Comparison of ENCODE assay signal across 1 cellular context in genomic region chr19:12955996-12956395, GRCh38.
TF ChIP-seq lines count a peak whose summit lies in the region.

No MANE protein-coding gene starts in this region.

TF ChIP-seq in SK-N-SH, 30 proteins besides CTCF, POLR2A, EP300 and RAD21 (continued from another document):
- TF ChIP-seq IRF3 (IDR thresholded peaks at IDR 0.05; ENCODE audit: low read depth, low read length) (no peak), MXI1 (IDR thresholded peaks at IDR 0.05; ENCODE audit: low read depth, low read length) (no peak), GABPA (IDR thresholded peaks at IDR 0.05; ENCODE audit: low read depth) (no peak), SMC3 (IDR thresholded peaks at IDR 0.05; ENCODE audit: low read depth, low read length) (no peak), CHD2 (IDR thresholded peaks at IDR 0.05; ENCODE audit: low read length, partially characterized antibody) (no peak), TCF12 (IDR thresholded peaks at IDR 0.05) (no peak), POLR2AphosphoS5 (IDR thresholded peaks at IDR 0.05; ENCODE audit: low read depth, low read length) (no peak), REST (IDR thresholded peaks at IDR 0.05; ENCODE audit: low read depth, low read length) (no peak), SIN3A (IDR thresholded peaks at IDR 0.05; ENCODE audit: borderline replicate concordance, low read depth, low read length) (no peak), YY1 (IDR thresholded peaks at IDR 0.05; ENCODE audit: low read depth) (no peak), FOXM1 (IDR thresholded peaks at IDR 0.05; ENCODE audit: low read depth) (no peak), RXRA (IDR thresholded peaks at IDR 0.05; ENCODE audit: borderline replicate concordance, low read depth) (no peak), FOXJ3 (CRISPR knock-in tag; IDR thresholded peaks at IDR 0.05) (no peak)
